In genomic region chr2:216012133-216012829, GRCh38 we compare ENCODE assay signal across 8 cellular contexts. TPM values are rescaled to one million over a fixed set of nuclear protein-coding genes. Genes with fewer than 3 reads are reported as not detected.
A peak's percentile ranks its signal among the peaks of the same experiment; 100 is the strongest.
DNase-seq lines count a peak whose midpoint lies in the region; ATAC-seq and TF ChIP-seq lines count a peak whose summit lies in the region.

No MANE protein-coding gene starts in this region.

- H4K20me1 ChIP-seq in Karpas-422 (ENCODE audit: insufficient read depth, low read depth, low read length) = no peaks in the 10 kb centered on the region

- peaks cover 12% of the 10 kb centered on the region for H3K36me3 Mint-ChIP-seq in activated CD4-positive, alpha-beta memory T cell treated with anti-CD3 and anti-CD28 coated beads, Interleukin-2, amount 10 ng/mL, durations not matched to agents 7 days and 5 days (ENCODE audit: low read depth)
- peaks cover 36 to 45% of the 10 kb centered on the region in 2 donors for H3K36me3 Mint-ChIP-seq in stimulated activated naive B cell treated with anti-CD40 and anti-IgM and Interleukin-4, amounts not matched to agents 10 μg/mL and 1 μg/mL and 100 μg/mL, for 72 hours

- DNase-seq in H7 = peak; percentile 40
- no peak for DNase-seq in activated CD4-positive, alpha-beta memory T cell treated with anti-CD3 and anti-CD28 coated beads, Interleukin-2, amount 10 ng/mL, durations not matched to agents 7 days and 5 days
- no peak for DNase-seq in stimulated activated naive B cell treated with anti-CD40 and anti-IgM and Interleukin-4, amounts not matched to agents 10 μg/mL and 1 μg/mL and 100 μg/mL, for 72 hours
- DNase-seq in Karpas-422 = no peak
- DNase-seq in gastrocnemius medialis = no peak

- TF ChIP-seq CTCF in gastrocnemius medialis (IDR thresholded peaks at IDR 0.05 in 4 of 5, conservative IDR thresholded peaks at IDR 0.05 in 1 of 5) = no peak

- H3K27me3 Mint-ChIP-seq in activated CD4-positive, alpha-beta memory T cell treated with anti-CD3 and anti-CD28 coated beads, Interleukin-2, amount 10 ng/mL, durations not matched to agents 7 days and 5 days = no peaks in the 10 kb centered on the region
- H3K27me3 Mint-ChIP-seq in stimulated activated naive B cell treated with anti-CD40 and anti-IgM and Interleukin-4, amounts not matched to agents 10 μg/mL and 1 μg/mL and 100 μg/mL, for 72 hours = no peaks in the 10 kb centered on the region

- H3K9me3 ChIP-seq in iPS-18a (ENCODE audit: control insufficient read depth, low read depth, low read length) (no peaks in the 10 kb centered on the region), Karpas-422 (ENCODE audit: low read length) (no peaks in the 10 kb centered on the region), gastrocnemius medialis (no peaks in the 10 kb centered on the region)

- H3K4me1 Mint-ChIP-seq in activated CD4-positive, alpha-beta memory T cell treated with anti-CD3 and anti-CD28 coated beads, Interleukin-2, amount 10 ng/mL, durations not matched to agents 7 days and 5 days = peaks cover 58% of the 10 kb centered on the region
- peaks cover 32 to 76% of the 10 kb centered on the region in 2 donors for H3K4me1 Mint-ChIP-seq in stimulated activated naive B cell treated with anti-CD40 and anti-IgM and Interleukin-4, amounts not matched to agents 10 μg/mL and 1 μg/mL and 100 μg/mL, for 72 hours

- no peak for ATAC-seq in stimulated activated naive B cell treated with anti-CD40 and anti-IgM and Interleukin-4, amounts not matched to agents 10 μg/mL and 1 μg/mL and 100 μg/mL, for 72 hours (replicated peaks)
- ATAC-seq in gastrocnemius medialis = no peak
- no peak for ATAC-seq in GM21447 (IDR thresholded peaks at IDR 0.05; ENCODE audit: unreplicated experiment)

- H3K9me2 ChIP-seq in Karpas-422 (replicated peaks; ENCODE audit: insufficient read depth, low read length) = no peaks in the 10 kb centered on the region

- H3K36me3 ChIP-seq in ACC112 (ENCODE audit: insufficient read depth, low read length) = no peaks in the 10 kb centered on the region
- H3K36me3 ChIP-seq in H7 (replicated peaks; ENCODE audit: control insufficient read depth, insufficient read depth, low read length) = no peaks in the 10 kb centered on the region
- H3K36me3 ChIP-seq in iPS-18a (ENCODE audit: control insufficient read depth, low read depth, low read length) = no peaks in the 10 kb centered on the region
- no peaks in the 10 kb centered on the region for H3K36me3 ChIP-seq in Karpas-422 (ENCODE audit: insufficient read depth, low read length)
- no peaks in the 10 kb centered on the region for H3K36me3 ChIP-seq in gastrocnemius medialis

- intact Hi-C loops in gastrocnemius medialis (cut with DNase I; ENCODE audit: low total_unique reads) = no loop called here

- POLR2A ChIA-PET in activated CD4-positive, alpha-beta memory T cell treated with anti-CD3 and anti-CD28 coated beads, Interleukin-2, amount 10 ng/mL, durations not matched to agents 7 days and 5 days (lab: Charles Lee) = interaction anchor here (1.0 to 1.5 kb wide), 5 partner anchors 13 to 61 kb away, joined by 3 read pairs; no protein-coding TSS in a partner anchor

- in situ Hi-C loops in gastrocnemius medialis (cut with MboI; ENCODE audit: low sequenced_read_pairs in 4 of 4) = no loop called here

- H3K4me2 ChIP-seq in Karpas-422 (ENCODE audit: low read depth, low read length, poor library complexity, severe bottlenecking) = no peak overlapping the region

- H3K27me3 ChIP-seq in ACC112 (ENCODE audit: insufficient read depth, low read length) = no peaks in the 10 kb centered on the region
- no peaks in the 10 kb centered on the region for H3K27me3 ChIP-seq in H7 (ENCODE audit: control insufficient read depth, insufficient read depth, low read length)
- no peaks in the 10 kb centered on the region for H3K27me3 ChIP-seq in iPS-18a (ENCODE audit: control insufficient read depth, insufficient read depth, low read length)
- no peaks in the 10 kb centered on the region for H3K27me3 ChIP-seq in Karpas-422 (ENCODE audit: low read length)
- no peaks in the 10 kb centered on the region for H3K27me3 ChIP-seq in gastrocnemius medialis

- H3K27ac ChIP-seq in ACC112 (ENCODE audit: low read depth, low read length) (no peak overlapping the region), iPS-18a (ENCODE audit: low read length) (no peak overlapping the region), Karpas-422 (ENCODE audit: low read length) (no peak overlapping the region), gastrocnemius medialis (no peak overlapping the region)

- H3K27ac Mint-ChIP-seq in activated CD4-positive, alpha-beta memory T cell treated with anti-CD3 and anti-CD28 coated beads, Interleukin-2, amount 10 ng/mL, durations not matched to agents 7 days and 5 days = peak overlapping the region; percentile 70
- H3K27ac Mint-ChIP-seq in stimulated activated naive B cell treated with anti-CD40 and anti-IgM and Interleukin-4, amounts not matched to agents 10 μg/mL and 1 μg/mL and 100 μg/mL, for 72 hours = peak overlapping the region; percentile 94

- H3K4me3 Mint-ChIP-seq in activated CD4-positive, alpha-beta memory T cell treated with anti-CD3 and anti-CD28 coated beads, Interleukin-2, amount 10 ng/mL, durations not matched to agents 7 days and 5 days = peak overlapping the region; percentile 85
- peak overlapping the region; percentile 88 to 98 for H3K4me3 Mint-ChIP-seq in stimulated activated naive B cell treated with anti-CD40 and anti-IgM and Interleukin-4, amounts not matched to agents 10 μg/mL and 1 μg/mL and 100 μg/mL, for 72 hours

- CTCF ChIA-PET in activated CD4-positive, alpha-beta memory T cell treated with anti-CD3 and anti-CD28 coated beads, Interleukin-2, amount 10 ng/mL, durations not matched to agents 7 days and 5 days (lab: Charles Lee) = interaction anchor here (1.0 to 2.2 kb wide), 6 partner anchors 11 to 72 kb away, joined by 3 to 8 read pairs (median 5); no protein-coding TSS in a partner anchor

- H3K4me3 ChIP-seq in ACC112 (ENCODE audit: low read depth, low read length) (peak overlapping the region; percentile 95), H7 (ENCODE audit: insufficient read depth, low read depth, low read length) (peak overlapping the region; percentile 75), iPS-18a (ENCODE audit: low read length) (peak overlapping the region; percentile 63), Karpas-422 (ENCODE audit: low read length) (no peak overlapping the region), gastrocnemius medialis (peak overlapping the region in 2 of 4 donors; percentile 59 to 68)

- H3K79me2 ChIP-seq in ACC112 (ENCODE audit: control insufficient read depth, insufficient read depth, low read length, unreplicated experiment) = no peaks in the 10 kb centered on the region
- no peaks in the 10 kb centered on the region for H3K79me2 ChIP-seq in Karpas-422 (ENCODE audit: low read length)

- H2AFZ ChIP-seq in ACC112 (ENCODE audit: low read length, unreplicated experiment) (peak overlapping the region; percentile 97), Karpas-422 (ENCODE audit: low read length) (no peak overlapping the region; the same call in 1 of the 2 replicates)

- H3K4me1 ChIP-seq in ACC112 (ENCODE audit: control insufficient read depth, insufficient read depth, low read length, unreplicated experiment) = peaks cover 5% of the 10 kb centered on the region
- H3K4me1 ChIP-seq in iPS-18a (ENCODE audit: control insufficient read depth, low read depth, low read length) = no peaks in the 10 kb centered on the region
- H3K4me1 ChIP-seq in Karpas-422 (ENCODE audit: low read length) = peaks cover 4% of the 10 kb centered on the region
- peaks cover 0 to 8% of the 10 kb centered on the region in 2 donors for H3K4me1 ChIP-seq in gastrocnemius medialis

- peak overlapping the region; percentile 73 for H3K9ac ChIP-seq in iPS-18a (ENCODE audit: low read length)
- H3K9ac ChIP-seq in Karpas-422 (ENCODE audit: low read length) = no peak overlapping the region

- H3K9me3 Mint-ChIP-seq in activated CD4-positive, alpha-beta memory T cell treated with anti-CD3 and anti-CD28 coated beads, Interleukin-2, amount 10 ng/mL, durations not matched to agents 7 days and 5 days = no peaks in the 10 kb centered on the region
- peaks cover 4 to 8% of the 10 kb centered on the region in 2 donors for H3K9me3 Mint-ChIP-seq in stimulated activated naive B cell treated with anti-CD40 and anti-IgM and Interleukin-4, amounts not matched to agents 10 μg/mL and 1 μg/mL and 100 μg/mL, for 72 hours

- TF ChIP-seq POLR2A in gastrocnemius medialis (IDR thresholded peaks at IDR 0.05) = no peak

RNA-seq across cellular contexts. Expression of gene MREG, which starts 1.1 kb away (rescaled TPM):
- total RNA-seq in H7 (2014; rRNA removed; shearing (Covaris generic)) = 12.5 and 14.9 TPM in 2 replicates
- 10 to 100 TPM; 12.6 to 15.1 TPM for total RNA-seq in activated CD4-positive, alpha-beta memory T cell treated with anti-CD3 and anti-CD28 coated beads, Interleukin-2, amount 10 ng/mL, durations not matched to agents 7 days and 5 days
- total RNA-seq in Karpas-422 (2014; rRNA removed; shearing (Covaris generic); ENCODE audit: low replicate concordance) = 0.11 and 0.15 TPM in 2 replicates
- under 1 TPM in 2 of 4 donors, not detected in 2; 0.36 to 0.40 TPM for total RNA-seq in gastrocnemius medialis
